Comparison of ENCODE assay signal across 8 cellular contexts in the genomic region with DNA sequence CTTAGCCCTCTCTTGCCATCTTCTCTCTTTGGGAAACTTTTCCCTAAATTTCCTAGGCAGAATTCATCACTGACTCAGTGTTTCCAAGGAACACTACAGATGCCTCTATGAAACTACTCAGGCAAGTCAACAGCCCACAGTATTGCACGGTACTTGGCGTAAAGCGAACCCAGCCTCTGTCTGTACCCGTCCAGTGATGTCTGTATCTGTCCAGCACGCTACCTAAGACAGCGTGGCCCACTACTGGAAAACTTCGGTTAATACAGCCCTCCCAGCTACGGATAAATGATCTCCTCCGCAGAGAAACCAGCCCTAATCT.
A peak's percentile ranks its signal among the peaks of the same experiment; 100 is the strongest.
DNase-seq lines count a peak whose midpoint lies in the region; ATAC-seq lines count a peak whose summit lies in the region.

No MANE protein-coding gene starts in this region.

- no peaks in the 10 kb centered on the region for H3K9me3 Mint-ChIP-seq in activated naive CD8-positive, alpha-beta T cell treated with anti-CD3 and anti-CD28 coated beads, Interleukin-2, amount 50 U/mL, for 24 hours
- no peaks in the 10 kb centered on the region for H3K9me3 Mint-ChIP-seq in stimulated activated effector memory CD8-positive, alpha-beta T cell treated with anti-CD3 and anti-CD28 coated beads, Interleukin-12 subunit alpha, Interleukin-12 subunit beta, amount 100 ng/mL, for 72 hours

- H3K27me3 Mint-ChIP-seq in activated naive CD8-positive, alpha-beta T cell treated with anti-CD3 and anti-CD28 coated beads, Interleukin-2, amount 50 U/mL, for 24 hours, result no peaks in the 10 kb centered on the region

- peaks cover 9% of the 10 kb centered on the region for H3K36me3 Mint-ChIP-seq in activated naive CD8-positive, alpha-beta T cell treated with anti-CD3 and anti-CD28 coated beads, Interleukin-2, amount 50 U/mL, for 24 hours (ENCODE audit: low read depth)
- peaks cover 21% of the 10 kb centered on the region for H3K36me3 Mint-ChIP-seq in stimulated activated effector memory CD8-positive, alpha-beta T cell treated with anti-CD3 and anti-CD28 coated beads, Interleukin-12 subunit alpha, Interleukin-12 subunit beta, amount 100 ng/mL, for 72 hours

- H3K4me3 ChIP-seq in iPS-11a (ENCODE audit: low read depth, low read length), result peak overlapping the region; percentile 99

- DNase-seq in stimulated activated naive CD4-positive, alpha-beta T cell treated with Interleukin-2 at 50 U/mL for 16 hours (lab: John Stamatoyannopoulos, UW), result peak; percentile 28
- no peak for DNase-seq in stimulated activated naive CD4-positive, alpha-beta T cell (lab: John Stamatoyannopoulos, UW)
- no peak for DNase-seq in activated naive CD8-positive, alpha-beta T cell treated with anti-CD3 and anti-CD28 coated beads, Interleukin-2, amount 50 U/mL, for 24 hours
- no peak for DNase-seq in stimulated activated effector memory CD8-positive, alpha-beta T cell treated with anti-CD3 and anti-CD28 coated beads, Interleukin-12 subunit alpha, Interleukin-12 subunit beta, amount 100 ng/mL, for 72 hours (ENCODE audit: low spot score in 2 of 2)
- DNase-seq in D341Med (ENCODE audit: low spot score) (no peak), amygdala (lab: John Stamatoyannopoulos, UW) (no peak)

- H3K4me1 Mint-ChIP-seq in activated naive CD8-positive, alpha-beta T cell treated with anti-CD3 and anti-CD28 coated beads, Interleukin-2, amount 50 U/mL, for 24 hours, result peaks cover 39% of the 10 kb centered on the region
- peaks cover 25% of the 10 kb centered on the region for H3K4me1 Mint-ChIP-seq in stimulated activated effector memory CD8-positive, alpha-beta T cell treated with anti-CD3 and anti-CD28 coated beads, Interleukin-12 subunit alpha, Interleukin-12 subunit beta, amount 100 ng/mL, for 72 hours

- ATAC-seq in HG03457 (IDR thresholded peaks at IDR 0.05; ENCODE audit: unreplicated experiment), result peak; percentile 6
- peak; percentile 33 for ATAC-seq in activated naive CD8-positive, alpha-beta T cell treated with anti-CD3 and anti-CD28 coated beads, Interleukin-2, amount 50 U/mL, for 24 hours
- ATAC-seq in stimulated activated effector memory CD8-positive, alpha-beta T cell treated with anti-CD3 and anti-CD28 coated beads, Interleukin-12 subunit alpha, Interleukin-12 subunit beta, amount 100 ng/mL, for 72 hours, result peak; percentile 59

- peak overlapping the region; percentile 91 for H3K27ac Mint-ChIP-seq in activated naive CD8-positive, alpha-beta T cell treated with anti-CD3 and anti-CD28 coated beads, Interleukin-2, amount 50 U/mL, for 24 hours
- H3K27ac Mint-ChIP-seq in stimulated activated effector memory CD8-positive, alpha-beta T cell treated with anti-CD3 and anti-CD28 coated beads, Interleukin-12 subunit alpha, Interleukin-12 subunit beta, amount 100 ng/mL, for 72 hours, result peak overlapping the region; percentile 97

- H3K4me3 Mint-ChIP-seq in activated naive CD8-positive, alpha-beta T cell treated with anti-CD3 and anti-CD28 coated beads, Interleukin-2, amount 50 U/mL, for 24 hours, result peak overlapping the region; percentile 94
- H3K4me3 Mint-ChIP-seq in stimulated activated effector memory CD8-positive, alpha-beta T cell treated with anti-CD3 and anti-CD28 coated beads, Interleukin-12 subunit alpha, Interleukin-12 subunit beta, amount 100 ng/mL, for 72 hours, result peak overlapping the region; percentile 97

Comparison
In these comparisons a context has a peak if more than half of its experiments do, and no peak if none do; other contexts are left out.
1. ATAC-seq: peak in every context shown above with its lines; median percentile 59 in stimulated activated effector memory CD8-positive, alpha-beta T cell treated with anti-CD3 and anti-CD28 coated beads, Interleukin-12 subunit alpha, Interleukin-12 subunit beta, amount 100 ng/mL, for 72 hours; 33 in activated naive CD8-positive, alpha-beta T cell treated with anti-CD3 and anti-CD28 coated beads, Interleukin-2, amount 50 U/mL, for 24 hours; 6 in HG03457.